Comparison of ENCODE assay signal across 8 cellular contexts in genomic region chr1:54464477-54465146, GRCh38. TPM values are rescaled to one million over a fixed set of nuclear protein-coding genes. Genes with fewer than 3 reads are reported as not detected.
A peak's percentile ranks its signal among the peaks of the same experiment; 100 is the strongest.
DNase-seq lines count a peak whose midpoint lies in the region; TF ChIP-seq lines count a peak whose summit lies in the region.

No MANE protein-coding gene starts in this region.

- H3K9me3 Mint-ChIP-seq in chondrocyte (ENCODE audit: low read depth): no peaks in the 10 kb centered on the region
- H3K9me3 Mint-ChIP-seq in nephron: no peaks in the 10 kb centered on the region

- H3K27ac Mint-ChIP-seq in chondrocyte (ENCODE audit: unreplicated experiment): no peak overlapping the region
- H3K27ac Mint-ChIP-seq in nephron: peak overlapping the region; percentile 97 to 98 (median 98)

- TF ChIP-seq CTCF in chondrocyte (IDR thresholded peaks at IDR 0.05) (no peak), nephron (IDR thresholded peaks at IDR 0.05; ENCODE audit: unreplicated experiment in 3 of 3) (no peak)

- H3K36me3 Mint-ChIP-seq in chondrocyte (ENCODE audit: low read depth) (no peaks in the 10 kb centered on the region), nephron (ENCODE audit: low read depth) (no peaks in the 10 kb centered on the region)

- H3K27me3 Mint-ChIP-seq in chondrocyte (ENCODE audit: low read depth) (no peaks in the 10 kb centered on the region), nephron (ENCODE audit: low read depth) (peaks cover 6% of the 10 kb centered on the region)

- H3K4me3 Mint-ChIP-seq in chondrocyte (ENCODE audit: unreplicated experiment) (no peak overlapping the region), nephron (peak overlapping the region in 1 of 3 experiments; percentile 12)

- peak; percentile 49 for DNase-seq in EL
- DNase-seq in NCI-H226: peak; percentile 70
- peak; percentile 52 for DNase-seq in chondrocyte (ENCODE audit: low spot score)
- no peak for DNase-seq in anterior cingulate cortex (lab: John Stamatoyannopoulos, UW)
- no peak for DNase-seq in HK-2 (ENCODE audit: unreplicated experiment)
- no peak for DNase-seq in DMS53 treated with DMSO at 0.1 percent for 48 hours (lab: John Stamatoyannopoulos, UW; ENCODE audit: unreplicated experiment)
- no peak for DNase-seq in stimulated activated CD4-positive, alpha-beta T cell treated with anti-CD3 and anti-CD28 coated beads, Interleukin-1b, Interleukin-23, amount 100 ng/mL, for 48 hours

- peaks cover 2% of the 10 kb centered on the region for H3K4me1 Mint-ChIP-seq in chondrocyte (ENCODE audit: low read depth)
- H3K4me1 Mint-ChIP-seq in nephron: peaks cover 70% of the 10 kb centered on the region

RNA-seq across cellular contexts. Expression of gene SSBP3, which starts 58.4 kb away (rescaled TPM):
- total RNA-seq in chondrocyte: 22.0 to 41.2 TPM (median 26.2 TPM) in 3 replicates

Comparison
In these comparisons a context has a peak if more than half of its experiments do, and no peak if none do; other contexts are left out.
1. DNase-seq: peak in EL (single experiment), NCI-H226 (single experiment) and chondrocyte (single experiment); none in anterior cingulate cortex (0 of 58), HK-2 (single experiment), DMS53 treated with DMSO at 0.1 percent for 48 hours (single experiment) and stimulated activated CD4-positive, alpha-beta T cell treated with anti-CD3 and anti-CD28 coated beads, Interleukin-1b, Interleukin-23, amount 100 ng/mL, for 48 hours (single experiment).